In genomic region chr6:46138281-46138680, GRCh38 we compare ENCODE assay signal across 13 cellular contexts. TPM values are rescaled to one million over a fixed set of nuclear protein-coding genes. Genes with fewer than 3 reads are reported as not detected.
A peak's percentile ranks its signal among the peaks of the same experiment; 100 is the strongest.
DNase-seq lines count a peak whose midpoint lies in the region; ATAC-seq, FAIRE-seq and TF ChIP-seq lines count a peak whose summit lies in the region.
"Had no signal": no experiment of that assay in that cellular context is flagged by ENCODE, and none has a peak within 500 bp of the region (broad histone marks: within the 10 kb centered on the region; RNA-seq: fewer than 3 reads in every experiment).

No MANE protein-coding gene starts in this region.

- FAIRE-seq in GM12878 (lab: Jason Lieb, UNC) = peak; percentile 7

- 0 out of 2 replicates have a peak overlapping the region, but pooled peaks have one; percentile 14 for H3K4me3 ChIP-seq in GM12878
- no peak overlapping the region for H3K4me3 ChIP-seq in SJCRH30

- no peak for TF ChIP-seq RAD21 in GM12878 (IDR thresholded peaks at IDR 0.05; ENCODE audit: insufficient read depth, low read depth, low read length)

- in situ Hi-C loops in GM12878 (cut with MboI) = no loop called here

- SMC1A ChIA-PET in GM12878 (lab: Charles Lee; ENCODE audit: uncharacterized antibody, unreplicated experiment) = interaction anchor here (1.0 to 4.5 kb wide), 12 partner anchors 9 to 82 kb away, joined by 3 to 30 read pairs (median 5); partner anchors contain the start of gene ENPP4

- peaks cover 7% of the 10 kb centered on the region for H3K79me2 ChIP-seq in GM12878 (ENCODE audit: control insufficient read depth, insufficient read depth, low read length)

- H3K4me2 ChIP-seq in GM12878 (ENCODE audit: control insufficient read depth, insufficient read depth) = peak overlapping the region; percentile 62

- DNase-seq in GM12878 (ENCODE audit: low read depth, low spot score) (no peak), GDM1 (lab: John Stamatoyannopoulos, UW) (no peak), ecto neural progenitor cell (ENCODE audit: low spot score) (no peak), SJCRH30 (no peak)
- DNase-seq in activated naive CD4-positive, alpha-beta T cell treated with Interleukin-2 at 50 U/mL for 16 hours = no peak
- DNase-seq: activated naive CD4-positive, alpha-beta T cell treated with anti-CD3 and anti-CD28 coated beads, Interleukin-2, amount 10 ng/mL, durations not matched to agents 7 days and 5 days; endodermal cell; H9; NCI-H187 treated with DMSO at 0.1 percent for 48 hours had no signal

- no peaks in the 10 kb centered on the region for H4K20me1 ChIP-seq in GM12878 (ENCODE audit: control insufficient read depth, insufficient read depth)

- CTCF ChIA-PET in GM12878 (lab: Yijun Ruan, JAX) = interaction anchor here (1.1 to 3.2 kb wide), 5 partner anchors 9 to 81 kb away, joined by 4 to 18 read pairs (median 5); partner anchors contain the start of gene ENPP4

- H3K27me3 ChIP-seq in GM12878 (replicated peaks in 1 of 2; ENCODE audit: control insufficient read depth in 2 of 2, insufficient read depth in 2 of 2, low read length in 1 of 2) (no peaks in the 10 kb centered on the region), SJCRH30 (no peaks in the 10 kb centered on the region)

- H2AFZ ChIP-seq in GM12878 (ENCODE audit: control insufficient read depth, low read depth, low read length) = no peak overlapping the region

- no peak for TF ChIP-seq POLR2A in GM12878 (IDR thresholded peaks at IDR 0.05; ENCODE audit: low read depth, low read length)

- H3K9me3 ChIP-seq in GM12878 (replicated peaks; ENCODE audit: control insufficient read depth, insufficient read depth, low read length) = no peaks in the 10 kb centered on the region
- no peaks in the 10 kb centered on the region; the same call in 1 of the 2 replicates for H3K9me3 ChIP-seq in SJCRH30 (replicated peaks)

- intact Hi-C loops in GM12878 (cut with micrococcal nuclease; ENCODE audit: unreplicated experiment) = no loop called here

- 76% methylated on average over 1 of the region's 1 CpG for WGBS in GM12878 (ENCODE audit: insufficient coverage, insufficient replicate concordance, low lambda C conversion rate, missing lambda C conversion rate)

- ATAC-seq in GM18520 (IDR thresholded peaks at IDR 0.05; ENCODE audit: unreplicated experiment) (peak; percentile 65), GM21576 (IDR thresholded peaks at IDR 0.05; ENCODE audit: unreplicated experiment) (peak; percentile 86), HG03280 (IDR thresholded peaks at IDR 0.05; ENCODE audit: unreplicated experiment) (peak; percentile 44), GM12878 (peak; percentile 72)

- POLR2A ChIA-PET in GM12878 (lab: Charles Lee) = interaction anchor here (1.1 to 1.2 kb wide), 2 partner anchors 8 to 21 kb away, joined by 3 to 5 read pairs; partner anchors contain the start of gene ENPP4

- peaks cover 14% of the 10 kb centered on the region for H3K4me1 ChIP-seq in GM12878 (ENCODE audit: control insufficient read depth, insufficient read depth, low read length)
- H3K4me1 ChIP-seq in SJCRH30 = no peaks in the 10 kb centered on the region

- RAD21 ChIA-PET in GM12878 (lab: Charles Lee; ENCODE audit: unreplicated experiment) = interaction anchor here (1.0 to 4.1 kb wide), 5 partner anchors 9 to 82 kb away, joined by 3 to 16 read pairs (median 5); partner anchors contain the start of gene ENPP4

- no TSS peak for BruUV-seq in GM12878 (replicated peaks; lab: Mats Ljungman, UMichigan)

- H3K27ac ChIP-seq in GM12878 (ENCODE audit: control insufficient read depth, insufficient read depth) (no peak overlapping the region), SJCRH30 (no peak overlapping the region)

- TF ChIP-seq EP300 in GM12878 (IDR thresholded peaks at IDR 0.05; ENCODE audit: borderline replicate concordance in 1 of 2, control insufficient read depth in 1 of 2, low read depth in 2 of 2, low read length in 2 of 2) = no peak

- TF ChIP-seq CTCF in GM12878 (IDR thresholded peaks at IDR 0.05 in 2 of 3, conservative IDR thresholded peaks at IDR 0.05 in 1 of 3; ENCODE audit: control insufficient read depth in 2 of 3, extremely low read depth in 1 of 3, insufficient read depth in 1 of 3, low read depth in 3 of 3, low read length in 3 of 3) = no peak

- no peak overlapping the region for H3K9ac ChIP-seq in GM12878 (ENCODE audit: control insufficient read depth, insufficient read depth, low read length)

- H3K36me3 ChIP-seq in GM12878 (ENCODE audit: control insufficient read depth in 2 of 2, insufficient read depth in 2 of 2, low read length in 1 of 2) (peaks cover 0 to 6% of the 10 kb centered on the region in 2 experiments; a peak in 2 of 4 replicates), SJCRH30 (no peaks in the 10 kb centered on the region)

TF ChIP-seq in GM12878, 131 proteins besides CTCF, POLR2A, EP300 and RAD21:
- TF ChIP-seq PKNOX1 (IDR thresholded peaks at IDR 0.05) (peak; percentile 65), RCOR1 (conservative IDR thresholded peaks at IDR 0.05; ENCODE audit: low read depth, low read length) (no peak), NBN (IDR thresholded peaks at IDR 0.05) (0 out of 2 replicates have a peak, but pooled peaks have one; percentile 14), IKZF1 (conservative IDR thresholded peaks at IDR 0.05) (0 out of 2 replicates have a peak, but pooled peaks have one; percentile 38), PAX5 (IDR thresholded peaks at IDR 0.05; ENCODE audit: borderline replicate concordance, low read depth, low read length) (peak; percentile 20; the same call in 1 of the 2 replicates), PAX8 (IDR thresholded peaks at IDR 0.05) (no peak), IKZF2 (IDR thresholded peaks at IDR 0.05) (peak; percentile 50 to 61; a peak in 3 of 4 replicates)

RNA-seq across cellular contexts. Expression of gene ENPP4, which starts 8.5 kb away (rescaled TPM):
- 28.7 and 32.5 TPM in 2 replicates for total RNA-seq in GM12878 (2013; cell fraction: nucleolus; rRNA removed)
- total RNA-seq in GM12878 (2014; rRNA removed) (4.7 and 6.5 TPM in 2 replicates), GM12878 (2014; rRNA removed; fragmentation: Illumina TruSeq; extraction: Trizol) (7.3 and 7.5 TPM in 2 replicates), GM12878 (2021) (4.9 and 5.3 TPM in 2 replicates)
- 2.0 TPM for polyA plus RNA-seq in GM12878 (2011; ENCODE audit: low read depth)
- polyA plus RNA-seq in GM12878 (2011; rRNA removed) (9.7 and 13.9 TPM in 2 replicates), GM12878 (2014; fragmentation: Illumina TruSeq; extraction: Trizol) (5.8 and 7.1 TPM in 2 replicates), GM12878 (2014; fragmentation: Nextera tagmentation; extraction: Ambion mirVana) (1 to 10 TPM; 3.3 to 5.2 TPM), GM12878 (2014; rRNA removed) (2.7 and 3.9 TPM in 2 replicates), GM12878 (2016; fragmentation: Nextera tagmentation; extraction: Ambion mirVana) (1 to 10 TPM; 5.2 to 5.4 TPM)
- polyA plus RNA-seq in GM12878 (2011; cell fraction: cytosol; rRNA removed) = 2.6 and 3.2 TPM in 2 replicates
- 3.6 and 4.3 TPM in 2 replicates for polyA plus RNA-seq in GM12878 (2011; cell fraction: nucleus; rRNA removed)
- polyA plus RNA-seq in GM12878 (2012) = 4.2 and 8.1 TPM in 2 replicates
- 6.1 and 10.5 TPM in 2 replicates for polyA minus RNA-seq in GM12878 (2011; rRNA and poly(A)+ RNA removed)
- polyA minus RNA-seq in GM12878 (2011; cell fraction: cytosol; rRNA and poly(A)+ RNA removed) = 3.3 and 4.0 TPM in 2 replicates
- polyA minus RNA-seq in GM12878 (2011; cell fraction: nucleus; rRNA and poly(A)+ RNA removed) = 6.6 and 6.8 TPM in 2 replicates
- total RNA-seq in SJCRH30 (2014; rRNA removed; shearing (Covaris generic)) = 0.23 and 0.32 TPM in 2 replicates

RNA-seq across cellular contexts. Expression of gene ENPP5, which starts 32.5 kb away (rescaled TPM):
- 0.50 and 0.73 TPM in 2 replicates for total RNA-seq in GM12878 (2013; cell fraction: nucleolus; rRNA removed)
- total RNA-seq in GM12878 (2014; rRNA removed) (not detected in 2 replicates), GM12878 (2014; rRNA removed; fragmentation: Illumina TruSeq; extraction: Trizol) (not detected in 2 replicates), GM12878 (2021) (not detected in 2 replicates)
- polyA plus RNA-seq in GM12878 (2011; ENCODE audit: low read depth) = 0.17 TPM
- polyA plus RNA-seq in GM12878 (2011; rRNA removed) (0.03 TPM in 1 of 2 replicates, not detected in the other), GM12878 (2014; fragmentation: Illumina TruSeq; extraction: Trizol) (0.07 TPM in 1 of 2 replicates, not detected in the other), GM12878 (2014; fragmentation: Nextera tagmentation; extraction: Ambion mirVana) (under 1 TPM in 1 of 2 experiments, not detected in 1; 0.05 TPM), GM12878 (2014; rRNA removed) (not detected in 2 replicates), GM12878 (2016; fragmentation: Nextera tagmentation; extraction: Ambion mirVana) (not detected)
- polyA plus RNA-seq in GM12878 (2011; cell fraction: cytosol; rRNA removed) = not detected in 2 replicates
- 0.03 TPM in 1 of 2 replicates, not detected in the other for polyA plus RNA-seq in GM12878 (2011; cell fraction: nucleus; rRNA removed)
- 0.27 and 0.93 TPM in 2 replicates for polyA plus RNA-seq in GM12878 (2012)
- not detected in 2 replicates for polyA minus RNA-seq in GM12878 (2011; rRNA and poly(A)+ RNA removed)
- not detected in 2 replicates for polyA minus RNA-seq in GM12878 (2011; cell fraction: cytosol; rRNA and poly(A)+ RNA removed)
- polyA minus RNA-seq in GM12878 (2011; cell fraction: nucleus; rRNA and poly(A)+ RNA removed) = not detected in 2 replicates
- total RNA-seq in SJCRH30 (2014; rRNA removed; shearing (Covaris generic)) = not detected in 2 replicates
- total RNA-seq: T-helper 2 cell treated with Interferon-gamma antibody and Interleukin-4, amounts not matched to agents 100 ng/mL and 5 ng/mL, for 36 hours had no signal
